4 cellular contexts compared by ENCODE assay signal in genomic region chr2:21356857-21357255, GRCh38.
"Had no signal": no experiment of that assay in that cellular context is flagged by ENCODE, and none has a peak within 500 bp of the region (broad histone marks: within the 10 kb centered on the region; RNA-seq: fewer than 3 reads in every experiment).

No MANE protein-coding gene starts in this region.

- H2AFZ ChIP-seq: GM23338 had no signal

- ATAC-seq: GM23338 had no signal

- H3K4me3 ChIP-seq: GM23338 had no signal

- DNase-seq: H9, HCEC 1CT, IMR-90 had no signal

- H3K4me1 Mint-ChIP-seq: GM23338 had no signal

- H3K4me2 ChIP-seq: GM23338 had no signal

- H3K27ac Mint-ChIP-seq: GM23338, H9 had no signal

- H3K4me3 Mint-ChIP-seq: GM23338, H9 had no signal
